Comparison of ENCODE assay signal across 23 cellular contexts in the genomic region with DNA sequence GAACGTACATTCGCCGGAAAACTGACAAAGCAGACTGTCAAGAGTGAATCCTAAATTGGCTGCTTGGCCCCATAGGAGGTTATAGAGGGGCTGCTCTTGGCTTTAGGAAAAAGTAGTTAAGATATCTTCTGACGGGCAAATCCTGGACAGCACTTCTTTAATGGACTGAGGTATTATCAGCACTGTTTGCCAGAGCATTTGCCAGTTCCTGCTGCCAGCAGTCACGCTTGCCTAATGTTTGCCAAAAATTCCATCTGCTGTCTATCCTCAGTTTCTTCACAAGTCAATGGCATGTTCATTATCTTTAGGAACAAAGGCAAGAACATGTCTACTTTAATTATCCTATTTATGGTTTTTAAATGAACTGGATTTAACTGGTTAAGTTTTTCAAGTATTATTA.
"Had no signal": no experiment of that assay in that cellular context is flagged by ENCODE, and none has a peak within 500 bp of the region (broad histone marks: within the 10 kb centered on the region; RNA-seq: fewer than 3 reads in every experiment).

No MANE protein-coding gene starts in this region.

- H3K27ac ChIP-seq: PC-9, SK-N-MC, VCaP had no signal

- DNase-seq: activated CD4-positive, alpha-beta memory T cell treated with anti-CD3 and anti-CD28 coated beads for 36 hours; activated CD4-positive, alpha-beta T cell treated with anti-CD3 and anti-CD28 coated beads, Interleukin-2, amount 10 ng/mL, durations not matched to agents 7 days and 5 days; activated CD4-positive, CD25-positive, alpha-beta regulatory T cell; activated CD8-positive, alpha-beta memory T cell treated with anti-CD3 and anti-CD28 coated beads for 24 hours; activated effector memory CD4-positive, alpha-beta T cell treated with anti-CD3 and anti-CD28 coated beads, Interleukin-2, amount 50 U/mL, for 16 hours; activated naive CD4-positive, alpha-beta T cell treated with Interleukin-2 at 50 U/mL for 16 hours; activated T-cell treated with anti-CD3 and anti-CD28 coated beads, Interleukin-2, amount 50 U/mL, for 4 hours; amygdala; cerebellar nuclear complex; KG1; MV-4-11; NCI-H1092 treated with DMSO at 0.1 percent for 48 hours; NCI-H1417 treated with DMSO at 0.1 percent for 48 hours; NCI-H187; NCI-H2081 treated with DMSO at 0.1 percent for 48 hours; NCI-H2227 treated with DMSO at 0.1 percent for 48 hours; NCI-H510A; NCI-H526 treated with DMSO at 0.1 percent for 48 hours; PC-9; T-cell; T-helper 2 cell had no signal

- H2AFZ ChIP-seq: PC-9 had no signal

- H3K4me3 ChIP-seq: PC-9, SK-N-MC had no signal

- ATAC-seq: activated T-cell treated with anti-CD3 and anti-CD28 coated beads, Interleukin-2, amount 50 U/mL, for 4 hours; T-cell had no signal

- H3K4me2 ChIP-seq: PC-9 had no signal
